In the genomic region with DNA sequence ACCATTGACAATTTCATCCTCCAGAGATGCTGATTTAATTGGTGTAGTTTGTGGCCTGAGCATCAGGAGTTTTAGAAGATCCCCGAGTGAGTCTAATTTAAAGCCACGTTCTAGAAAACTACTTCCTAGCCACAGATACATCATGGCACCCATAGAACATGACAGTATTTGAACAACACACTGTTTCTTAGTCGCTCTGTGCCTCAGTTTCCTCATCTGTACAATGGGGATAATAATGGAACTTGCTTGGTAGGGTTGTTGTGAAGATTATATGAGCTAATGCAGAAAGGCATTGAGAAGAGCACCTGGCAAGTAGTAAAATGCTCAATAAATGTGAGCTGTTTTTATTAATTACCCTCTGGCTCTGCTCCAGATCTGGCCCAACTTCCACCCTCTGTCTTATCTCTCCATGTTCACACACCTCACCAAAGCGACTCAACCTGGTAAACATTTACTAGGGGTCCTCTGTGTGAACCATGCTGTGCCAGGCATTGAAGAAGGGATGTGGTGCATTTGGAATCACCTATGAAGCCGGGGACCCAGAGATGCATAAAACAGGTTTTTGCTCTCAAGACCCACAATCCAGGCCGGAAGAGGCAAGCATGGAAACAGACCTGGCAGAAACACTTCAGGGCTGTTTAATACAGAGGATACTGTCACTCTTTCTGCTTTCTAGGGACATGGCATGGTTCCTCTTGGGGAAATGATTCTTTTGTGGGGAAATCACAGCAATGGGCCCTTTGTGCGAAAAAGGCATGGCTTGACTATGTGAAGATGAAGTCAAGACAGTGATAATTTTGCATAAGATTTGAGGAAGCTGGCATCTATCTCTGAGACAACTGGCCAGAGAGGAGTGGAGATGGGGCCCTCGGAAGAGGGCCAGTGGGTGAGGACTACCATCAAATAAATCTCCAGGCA, we compare ENCODE assay signal across 10 cellular contexts. TPM values are rescaled to one million over a fixed set of nuclear protein-coding genes. Genes with fewer than 3 reads are reported as not detected.
DNase-seq lines count a peak whose midpoint lies in the region; TF ChIP-seq lines count a peak whose summit lies in the region.
"Had no signal": no experiment of that assay in that cellular context is flagged by ENCODE, and none has a peak within 500 bp of the region (broad histone marks: within the 10 kb centered on the region; RNA-seq: fewer than 3 reads in every experiment).

No MANE protein-coding gene starts in this region.

- in situ Hi-C loops in transverse colon (cut with MboI; ENCODE audit: low pct_ligation_motif_present in 1 of 4, low pct_unique_long_range_greater_than_20kb in 1 of 4, low sequenced_read_pairs in 3 of 4): no loop called here

- DNase-seq in NCI-H82 (lab: John Stamatoyannopoulos, UW) (peak; percentile 49), NCI-H82 treated with DMSO at 0.1 percent for 48 hours (lab: John Stamatoyannopoulos, UW; ENCODE audit: unreplicated experiment) (no peak), ascending aorta (ENCODE audit: low spot score in 2 of 2) (no peak), mucosa of gallbladder (ENCODE audit: low spot score) (peak; percentile 78), transverse colon (no peak), NCI-H2196 (lab: John Stamatoyannopoulos, UW; ENCODE audit: unreplicated experiment) (no peak), middle frontal gyrus (ENCODE audit: extremely low spot score, low spot score) (no peak)
- DNase-seq in activated CD4-positive, alpha-beta T cell treated with anti-CD3 and anti-CD28 coated beads for 4 hours: no peak
- DNase-seq: activated T-cell treated with anti-CD3 and anti-CD28 coated beads, Interleukin-2, amount 50 U/mL, for 24 hours; occipital lobe had no signal

- 65 to 73% methylated on average over 6 to 8 of the region's 8 CpGs for WGBS in transverse colon (ENCODE audit: low coverage in 1 of 2), 2 donors

- TF ChIP-seq EP300 in transverse colon (IDR thresholded peaks at IDR 0.05; ENCODE audit: low read depth): no peak

- TF ChIP-seq POLR2A in transverse colon (IDR thresholded peaks at IDR 0.05): no peak

- intact Hi-C loops in ascending aorta (cut with DNase I): loop anchor here (5.0 kb wide), 2 partner anchors 69 to 76 kb away; partner anchors contain the start of genes GTPBP2 and VEGFA
- intact Hi-C loops in transverse colon (cut with DNase I; ENCODE audit: low total_unique reads): no loop called here

- TF ChIP-seq CTCF in ascending aorta (IDR thresholded peaks at IDR 0.05) (no peak), transverse colon (IDR thresholded peaks at IDR 0.05) (no peak)

- H3K27ac ChIP-seq in ascending aorta (peak overlapping the region; percentile 78 to 85), transverse colon (peak overlapping the region; percentile 72 to 84 (median 80))

- no peaks in the 10 kb centered on the region for H3K9me3 ChIP-seq in ascending aorta
- H3K9me3 ChIP-seq in transverse colon: no peaks in the 10 kb centered on the region

- no peaks in the 10 kb centered on the region for H3K27me3 ChIP-seq in ascending aorta
- H3K27me3 ChIP-seq in transverse colon: no peaks in the 10 kb centered on the region

- H3K4me1 ChIP-seq in ascending aorta (peaks cover 5 to 19% of the 10 kb centered on the region in 2 donors), transverse colon (peaks cover 23 to 79% (median 55%) of the 10 kb centered on the region in 4 donors)

- H3K4me3 ChIP-seq in ascending aorta (no peak overlapping the region), transverse colon (no peak overlapping the region)

- H3K36me3 ChIP-seq in ascending aorta (no peaks in the 10 kb centered on the region), transverse colon (no peaks in the 10 kb centered on the region)

RNA-seq across cellular contexts. Expression of gene MRPS18A, which starts 16.2 kb away (rescaled TPM):
- 29.8 TPM for total RNA-seq in ascending aorta
- total RNA-seq in mucosa of gallbladder: 44.3 TPM
- 10 to 100 TPM; 25.4 to 48.6 (median 40.3) TPM for total RNA-seq in transverse colon

RNA-seq across cellular contexts. Expression of gene RSPH9, which starts 58.9 kb away (rescaled TPM):
- not detected for total RNA-seq in ascending aorta
- total RNA-seq in mucosa of gallbladder: 0.58 TPM
- total RNA-seq in transverse colon: not detected

Comparison
In these comparisons a context has a peak if more than half of its experiments do, and no peak if none do; other contexts are left out.
1. DNase-seq: peak in NCI-H82 (single experiment) and mucosa of gallbladder (single experiment); none in NCI-H82 treated with DMSO at 0.1 percent for 48 hours (single experiment), ascending aorta (0 of 2), transverse colon (single experiment), NCI-H2196 (single experiment), activated CD4-positive, alpha-beta T cell treated with anti-CD3 and anti-CD28 coated beads for 4 hours (0 of 2) and middle frontal gyrus (single experiment).